Comparison of ENCODE assay signal across 1 cellular context in genomic region chr1:44031900-44032817, GRCh38.
TF ChIP-seq lines count a peak whose summit lies in the region.

No MANE protein-coding gene starts in this region.

TF ChIP-seq in HepG2, 621 proteins besides CTCF, POLR2A, EP300 and RAD21 (continues in another document):
- TF ChIP-seq ZNF543 (CRISPR knock-in tag; IDR thresholded peaks at IDR 0.05) (0 out of 2 replicates have a peak, but pooled peaks have one; percentile 17), SNAI1 (CRISPR knock-in tag; IDR thresholded peaks at IDR 0.05; ENCODE audit: borderline replicate concordance) (no peak), ZNF878 (CRISPR knock-in tag; IDR thresholded peaks at IDR 0.05) (0 out of 2 replicates have a peak, but pooled peaks have one; percentile 33), KLF6 (CRISPR knock-in tag; IDR thresholded peaks at IDR 0.05) (0 out of 2 replicates have a peak, but pooled peaks have one; percentile 25), ZNF234 (CRISPR knock-in tag; conservative IDR thresholded peaks at IDR 0.05) (no peak), MXI1 (IDR thresholded peaks at IDR 0.05; ENCODE audit: borderline replicate concordance, low read depth, low read length) (0 out of 3 replicates have a peak, but pooled peaks have one; percentile 16), MYPOP (CRISPR knock-in tag; IDR thresholded peaks at IDR 0.05) (0 out of 2 replicates have a peak, but pooled peaks have one; percentile 23), KLF11 (CRISPR knock-in tag; IDR thresholded peaks at IDR 0.05) (no peak), TIGD3 (CRISPR knock-in tag; IDR thresholded peaks at IDR 0.05; ENCODE audit: borderline replicate concordance) (no peak), CSRNP1 (CRISPR knock-in tag; IDR thresholded peaks at IDR 0.05) (no peak), SMAD3 (CRISPR knock-in tag; IDR thresholded peaks at IDR 0.05) (peak; percentile 50; the same call in 1 of the 2 replicates), CEBPZ (IDR thresholded peaks at IDR 0.05; ENCODE audit: low read length) (no peak), PLRG1 (conservative IDR thresholded peaks at IDR 0.05) (no peak), ZNF550 (CRISPR knock-in tag; IDR thresholded peaks at IDR 0.05; ENCODE audit: borderline replicate concordance) (0 out of 2 replicates have a peak, but pooled peaks have one; percentile 49), PAX8 (CRISPR knock-in tag; IDR thresholded peaks at IDR 0.05; ENCODE audit: borderline replicate concordance) (0 out of 2 replicates have a peak, but pooled peaks have one; percentile 46), ZNF704 (CRISPR knock-in tag; IDR thresholded peaks at IDR 0.05; ENCODE audit: borderline replicate concordance) (0 out of 2 replicates have a peak, but pooled peaks have one; percentile 11), PAXIP1 (CRISPR knock-in tag; conservative IDR thresholded peaks at IDR 0.05) (peak; percentile 2; the same call in 1 of the 2 replicates), ZSCAN31 (CRISPR knock-in tag; IDR thresholded peaks at IDR 0.05; ENCODE audit: low read depth) (0 out of 2 replicates have a peak, but pooled peaks have one; percentile 8), ZNF790 (CRISPR knock-in tag; IDR thresholded peaks at IDR 0.05; ENCODE audit: borderline replicate concordance) (no peak), THAP11 (CRISPR knock-in tag; IDR thresholded peaks at IDR 0.05) (0 out of 2 replicates have a peak, but pooled peaks have one; percentile 9), ZNF691 (CRISPR knock-in tag; IDR thresholded peaks at IDR 0.05; ENCODE audit: borderline replicate concordance, low read depth) (peak; percentile 36; the same call in 1 of the 2 replicates), YEATS2 (CRISPR knock-in tag; IDR thresholded peaks at IDR 0.05; ENCODE audit: borderline replicate concordance) (no peak), FOXA1 (IDR thresholded peaks at IDR 0.05) (no peak), FOXA1 (CRISPR knock-in tag; IDR thresholded peaks at IDR 0.05) (no peak), SSRP1 (CRISPR knock-in tag; IDR thresholded peaks at IDR 0.05) (0 out of 2 replicates have a peak, but pooled peaks have one; percentile 42), ZBTB8A (CRISPR knock-in tag; IDR thresholded peaks at IDR 0.05; ENCODE audit: borderline replicate concordance, low read depth) (peak; percentile 31; the same call in 1 of the 2 replicates), SAP130 (CRISPR knock-in tag; IDR thresholded peaks at IDR 0.05; ENCODE audit: low read depth) (peak; percentile 32; the same call in 1 of the 2 replicates), TEAD3 (CRISPR knock-in tag; optimal IDR thresholded peaks at IDR 0.05; ENCODE audit: borderline replicate concordance) (peak; percentile 23), ZNF34 (CRISPR knock-in tag; IDR thresholded peaks at IDR 0.05; ENCODE audit: borderline replicate concordance) (0 out of 2 replicates have a peak, but pooled peaks have one; percentile 39), ZNF891 (CRISPR knock-in tag; IDR thresholded peaks at IDR 0.05) (0 out of 2 replicates have a peak, but pooled peaks have one; percentile 12), GABPA (IDR thresholded peaks at IDR 0.05; ENCODE audit: low read depth, low read length) (no peak), GABPA (CRISPR knock-in tag; IDR thresholded peaks at IDR 0.05; ENCODE audit: low read depth) (0 out of 2 replicates have a peak, but pooled peaks have one; percentile 10), ZNF276 (CRISPR knock-in tag; IDR thresholded peaks at IDR 0.05; ENCODE audit: low read depth) (peak; percentile 17; the same call in 1 of the 2 replicates), ZBTB26 (CRISPR knock-in tag; IDR thresholded peaks at IDR 0.05; ENCODE audit: borderline replicate concordance) (0 out of 2 replicates have a peak, but pooled peaks have one; percentile 19), MAX (IDR thresholded peaks at IDR 0.05) (peak; percentile 10; the same call in 1 of the 2 replicates), UBTF (CRISPR knock-in tag; IDR thresholded peaks at IDR 0.05) (peak; percentile 11; the same call in 1 of the 2 replicates), ZNF230 (CRISPR knock-in tag; IDR thresholded peaks at IDR 0.05) (0 out of 2 replicates have a peak, but pooled peaks have one; percentile 76), ZNF775 (CRISPR knock-in tag; IDR thresholded peaks at IDR 0.05; ENCODE audit: borderline replicate concordance) (0 out of 2 replicates have a peak, but pooled peaks have one; percentile 69)
